In genomic region chr3:128167973-128168674, GRCh38 we compare ENCODE assay signal across 18 cellular contexts. TPM values are rescaled to one million over a fixed set of nuclear protein-coding genes. Genes with fewer than 3 reads are reported as not detected.
DNase-seq lines count a peak whose midpoint lies in the region; ATAC-seq, FAIRE-seq and TF ChIP-seq lines count a peak whose summit lies in the region.
"Had no signal": no experiment of that assay in that cellular context is flagged by ENCODE, and none has a peak within 500 bp of the region (broad histone marks: within the 10 kb centered on the region; RNA-seq: fewer than 3 reads in every experiment).

No MANE protein-coding gene starts in this region.

- peak overlapping the region; percentile 93 for H3K4me2 ChIP-seq in HepG2 (ENCODE audit: low read depth, low read length)

- H3K4me3 ChIP-seq in HepG2 (replicated peaks in 1 of 3; ENCODE audit: insufficient read depth in 1 of 3, low read depth in 2 of 3, low read length in 3 of 3), result peak overlapping the region; percentile 51 to 64 (median 55)
- H3K4me3 ChIP-seq: vagina had no signal

- POLR2A ChIA-PET in HepG2 (lab: Yijun Ruan, JAX), result interaction anchor here (0.8 to 7.1 kb wide), 14 partner anchors 8 to 193 kb away, joined by 3 to 104 read pairs (median 4); partner anchors contain the start of genes EEFSEC and RUVBL1

- H3K4me3 Mint-ChIP-seq in stimulated activated naive CD8-positive, alpha-beta T cell treated with anti-CD3 and anti-CD28 coated beads, Interleukin-15, amount 100 ng/mL, for 72 hours, result no peak overlapping the region
- no peak overlapping the region for H3K4me3 Mint-ChIP-seq in dendritic cell treated with granulocyte-macrophage colony-stimulating factor and Interleukin-4, amounts not matched to agents 40 ng/mL and 50 ng/mL, for 4 days

- TF ChIP-seq CTCF in HepG2 (CRISPR knock-in tag; IDR thresholded peaks at IDR 0.05), result peak; percentile 51

- peak overlapping the region; percentile 99 for H3K27ac ChIP-seq in HepG2 (ENCODE audit: extremely low read length, insufficient read depth, low read length)
- H3K27ac ChIP-seq: vagina had no signal

- peaks cover 79% of the 10 kb centered on the region for H3K4me1 ChIP-seq in HepG2 (ENCODE audit: insufficient read depth, low read length)
- H3K4me1 ChIP-seq: vagina had no signal

- peak in 1 of 2 experiments; percentile 94; a peak in 2 of 4 replicates for TF ChIP-seq POLR2A in HepG2 (IDR thresholded peaks at IDR 0.05; ENCODE audit: insufficient read depth in 1 of 2, low read depth in 2 of 2, low read length in 2 of 2)
- no peak for TF ChIP-seq POLR2A in H54 (IDR thresholded peaks at IDR 0.05; ENCODE audit: low read depth, low read length)

- FAIRE-seq in HepG2 (lab: Jason Lieb, UNC) (peak; percentile 100), H54 (lab: Jason Lieb, UNC) (no peak)

- peaks cover 0 to 4% of the 10 kb centered on the region in 2 experiments; a peak in 2 of 5 replicates for H3K36me3 ChIP-seq in HepG2 (replicated peaks in 1 of 2; ENCODE audit: control insufficient read depth in 1 of 2, insufficient read depth in 2 of 2, low read length in 2 of 2)
- H3K36me3 ChIP-seq: vagina had no signal

- no peak for DNase-seq in stimulated activated naive CD8-positive, alpha-beta T cell treated with anti-CD3 and anti-CD28 coated beads, Interleukin-15, amount 100 ng/mL, for 72 hours
- no peak for DNase-seq in stimulated activated naive CD8-positive, alpha-beta T cell treated with anti-CD3 and anti-CD28 coated beads, Interleukin-15, Interleukin-2, amounts not matched to agents 100 U/mL and 50 U/mL, for 24 hours
- DNase-seq in HepG2 (ENCODE audit: low spot score), result peak; percentile 99
- DNase-seq in iPS-NIHi11 (ENCODE audit: low spot score), result no peak
- DNase-seq in HuH-7.5 (ENCODE audit: low spot score), result no peak
- no peak for DNase-seq in H54 (ENCODE audit: insufficient read length, low spot score)
- DNase-seq: activated CD4-positive, alpha-beta T cell treated with anti-CD3 and anti-CD28 coated beads for 1 hour; activated T-cell treated with anti-CD3 and anti-CD28 coated beads, Interleukin-2, amount 50 U/mL, for 48 hours; DMS 273 treated with DMSO at 0.1 percent for 48 hours; effector CD8-positive, alpha-beta T cell; glutamatergic neuron; NCI-H1694 treated with DMSO at 0.1 percent for 48 hours; NCI-H748 treated with DMSO at 0.1 percent for 48 hours; stimulated activated CD4-positive, alpha-beta T cell treated with anti-CD3 and anti-CD28 coated beads, Interleukin-2, amount 100 ng/mL, for 24 hours; SW 1271 had no signal

- no peaks in the 10 kb centered on the region for H3K9me3 ChIP-seq in HepG2 (ENCODE audit: low read length)
- H3K9me3 ChIP-seq: vagina had no signal

- H3K27me3 Mint-ChIP-seq in stimulated activated naive CD8-positive, alpha-beta T cell treated with anti-CD3 and anti-CD28 coated beads, Interleukin-15, amount 100 ng/mL, for 72 hours, result no peaks in the 10 kb centered on the region
- H3K27me3 Mint-ChIP-seq in dendritic cell treated with granulocyte-macrophage colony-stimulating factor and Interleukin-4, amounts not matched to agents 40 ng/mL and 50 ng/mL, for 4 days, result no peaks in the 10 kb centered on the region

- H3K27me3 ChIP-seq in HepG2 (ENCODE audit: control insufficient read depth in 1 of 2, insufficient read depth in 2 of 2, low read length in 2 of 2), result no peaks in the 10 kb centered on the region
- H3K27me3 ChIP-seq: vagina had no signal

- H4K20me1 ChIP-seq in HepG2 (ENCODE audit: insufficient read depth, low read length), result no peaks in the 10 kb centered on the region

- H3K27ac Mint-ChIP-seq in stimulated activated naive CD8-positive, alpha-beta T cell treated with anti-CD3 and anti-CD28 coated beads, Interleukin-15, amount 100 ng/mL, for 72 hours, result peak overlapping the region; percentile 17 to 20
- H3K27ac Mint-ChIP-seq in dendritic cell treated with granulocyte-macrophage colony-stimulating factor and Interleukin-4, amounts not matched to agents 40 ng/mL and 50 ng/mL, for 4 days, result peak overlapping the region; percentile 40

- H3K4me1 Mint-ChIP-seq in stimulated activated naive CD8-positive, alpha-beta T cell treated with anti-CD3 and anti-CD28 coated beads, Interleukin-15, amount 100 ng/mL, for 72 hours, result peaks cover 31% of the 10 kb centered on the region
- peaks cover 37% of the 10 kb centered on the region for H3K4me1 Mint-ChIP-seq in dendritic cell treated with granulocyte-macrophage colony-stimulating factor and Interleukin-4, amounts not matched to agents 40 ng/mL and 50 ng/mL, for 4 days (ENCODE audit: low read depth)

- ATAC-seq in stimulated activated naive CD8-positive, alpha-beta T cell treated with anti-CD3 and anti-CD28 coated beads, Interleukin-15, amount 100 ng/mL, for 72 hours, result no peak
- no peak for ATAC-seq in stimulated activated naive CD8-positive, alpha-beta T cell treated with anti-CD3 and anti-CD28 coated beads, Interleukin-15, Interleukin-2, amounts not matched to agents 100 U/mL and 50 U/mL, for 24 hours
- peak; percentile 94 for ATAC-seq in HepG2
- ATAC-seq in HG02623 (IDR thresholded peaks at IDR 0.05; ENCODE audit: unreplicated experiment), result no peak

- H2AFZ ChIP-seq in HepG2 (ENCODE audit: low read length), result no peak overlapping the region

- CTCF ChIA-PET in HepG2 (lab: Yijun Ruan, JAX; ENCODE audit: low intra/inter-chr PET ratio, low total read pairs), result no interaction called here

- intact Hi-C loops in dendritic cell treated with granulocyte-macrophage colony-stimulating factor and Interleukin-4, amounts not matched to agents 40 ng/mL and 50 ng/mL, for 4 days (cut with micrococcal nuclease), result no loop called here
- intact Hi-C loops in HepG2 (cut with micrococcal nuclease; ENCODE audit: unreplicated experiment), result loop anchor here (1.0 kb wide), 1 partner anchor 15 kb away; the partner anchor contains the start of gene EEFSEC

- peaks cover 62% of the 10 kb centered on the region for H3K79me2 ChIP-seq in HepG2 (ENCODE audit: insufficient read depth, low read length)

- peak; percentile 52; the same call in 1 of the 2 replicates for TF ChIP-seq RAD21 in HepG2 (CRISPR knock-in tag; IDR thresholded peaks at IDR 0.05)

- H3K9ac ChIP-seq in HepG2 (ENCODE audit: insufficient read depth, low read depth, low read length), result peak overlapping the region; percentile 85

- 0% methylated on average over 5 of the region's 5 CpGs for WGBS in HepG2 (ENCODE audit: low lambda C conversion rate)

- in situ Hi-C loops in HepG2 (cut with HindIII; ENCODE audit: extremely low pct_ligation_motif_present, low pct_unique_long_range_greater_than_20kb), result no loop called here

- TF ChIP-seq EP300 in HepG2 (IDR thresholded peaks at IDR 0.05; ENCODE audit: low read depth in 2 of 2, low read length in 2 of 2) (peak; percentile 76 to 87; a peak in 3 of 4 replicates), HepG2 (CRISPR knock-in tag; IDR thresholded peaks at IDR 0.05; ENCODE audit: borderline replicate concordance) (peak; percentile 92)

- peaks cover 34% of the 10 kb centered on the region for H3K36me3 Mint-ChIP-seq in dendritic cell treated with granulocyte-macrophage colony-stimulating factor and Interleukin-4, amounts not matched to agents 40 ng/mL and 50 ng/mL, for 4 days (ENCODE audit: low read depth)

- no peaks in the 10 kb centered on the region for H3K9me3 Mint-ChIP-seq in stimulated activated naive CD8-positive, alpha-beta T cell treated with anti-CD3 and anti-CD28 coated beads, Interleukin-15, amount 100 ng/mL, for 72 hours
- H3K9me3 Mint-ChIP-seq in dendritic cell treated with granulocyte-macrophage colony-stimulating factor and Interleukin-4, amounts not matched to agents 40 ng/mL and 50 ng/mL, for 4 days, result no peaks in the 10 kb centered on the region

- BruUV-seq in HepG2 (replicated peaks; lab: Mats Ljungman, UMichigan), result no TSS peak

RNA-seq across cellular contexts. Expression of gene EEFSEC, which starts 14.8 kb away (rescaled TPM):
- 6.4 and 7.9 TPM in 2 replicates for total RNA-seq in HepG2 (2016; rRNA removed; fragmentation: Illumina TruSeq; extraction: Trizol)
- 5.1 and 5.6 TPM in 2 replicates for total RNA-seq in HepG2 (2016; cell fraction: cytosol; rRNA removed; fragmentation: Illumina TruSeq; extraction: Trizol; ENCODE audit: low read depth)
- total RNA-seq in HepG2 (2016; cell fraction: insoluble cytoplasmic fraction; rRNA removed; fragmentation: Illumina TruSeq; extraction: Trizol), result 5.8 and 6.7 TPM in 2 replicates
- 5.6 and 6.3 TPM in 2 replicates for total RNA-seq in HepG2 (2016; cell fraction: membrane; rRNA removed; fragmentation: Illumina TruSeq; extraction: Trizol)
- 7.1 and 7.7 TPM in 2 replicates for total RNA-seq in HepG2 (2016; cell fraction: nucleus; rRNA removed; fragmentation: Illumina TruSeq; extraction: Trizol)
- 24.2 and 27.4 TPM in 2 replicates for polyA plus RNA-seq in HepG2 (2011; rRNA removed)
- polyA plus RNA-seq in HepG2 (2011; cell fraction: cytosol; rRNA removed), result 13.2 and 18.2 TPM in 2 replicates
- 26.2 and 26.5 TPM in 2 replicates for polyA plus RNA-seq in HepG2 (2011; cell fraction: nucleus; rRNA removed)
- 17.5 and 20.3 TPM in 2 replicates for polyA plus RNA-seq in HepG2 (2012)
- polyA plus RNA-seq in HepG2 (2016; cell fraction: cytosol; fragmentation: Illumina TruSeq; extraction: Trizol; ENCODE audit: low read depth), result 8.0 and 8.6 TPM in 2 replicates
- 17.4 and 20.8 TPM in 2 replicates for polyA plus RNA-seq in HepG2 (2016; cell fraction: insoluble cytoplasmic fraction; fragmentation: Illumina TruSeq; extraction: Trizol; ENCODE audit: low read depth)
- polyA plus RNA-seq in HepG2 (2016; cell fraction: membrane; fragmentation: Illumina TruSeq; extraction: Trizol; ENCODE audit: low read depth), result 10.3 and 10.7 TPM in 2 replicates
- 13.2 and 13.4 TPM in 2 replicates for polyA plus RNA-seq in HepG2 (2016; cell fraction: nucleus; fragmentation: Illumina TruSeq; extraction: Trizol; ENCODE audit: insufficient read depth, low read depth)
- polyA minus RNA-seq in HepG2 (2011; rRNA and poly(A)+ RNA removed; ENCODE audit: low replicate concordance), result 28.2 and 50.1 TPM in 2 replicates
- 15.1 and 16.0 TPM in 2 replicates for polyA minus RNA-seq in HepG2 (2011; cell fraction: cytosol; rRNA and poly(A)+ RNA removed)
- polyA minus RNA-seq in HepG2 (2011; cell fraction: nucleus; rRNA and poly(A)+ RNA removed), result 31.0 and 36.3 TPM in 2 replicates

RNA-seq across cellular contexts. Expression of gene RUVBL1, which starts 44.5 kb away (rescaled TPM):
- total RNA-seq in HepG2 (2016; rRNA removed; fragmentation: Illumina TruSeq; extraction: Trizol), result 86.3 and 120 TPM in 2 replicates
- 21.3 and 22.5 TPM in 2 replicates for total RNA-seq in HepG2 (2016; cell fraction: cytosol; rRNA removed; fragmentation: Illumina TruSeq; extraction: Trizol; ENCODE audit: low read depth)
- total RNA-seq in HepG2 (2016; cell fraction: insoluble cytoplasmic fraction; rRNA removed; fragmentation: Illumina TruSeq; extraction: Trizol), result 90.7 and 130 TPM in 2 replicates
- 28.2 and 30.2 TPM in 2 replicates for total RNA-seq in HepG2 (2016; cell fraction: membrane; rRNA removed; fragmentation: Illumina TruSeq; extraction: Trizol)
- 36.7 and 39.2 TPM in 2 replicates for total RNA-seq in HepG2 (2016; cell fraction: nucleus; rRNA removed; fragmentation: Illumina TruSeq; extraction: Trizol)
- polyA plus RNA-seq in HepG2 (2011; rRNA removed), result 29.7 and 32.7 TPM in 2 replicates
- polyA plus RNA-seq in HepG2 (2011; cell fraction: cytosol; rRNA removed), result 38.1 and 39.4 TPM in 2 replicates
- 13.5 and 14.5 TPM in 2 replicates for polyA plus RNA-seq in HepG2 (2011; cell fraction: nucleus; rRNA removed)
- polyA plus RNA-seq in HepG2 (2012), result 33.6 and 40.3 TPM in 2 replicates
- polyA plus RNA-seq in HepG2 (2016; cell fraction: cytosol; fragmentation: Illumina TruSeq; extraction: Trizol; ENCODE audit: low read depth), result 11.3 and 12.3 TPM in 2 replicates
- polyA plus RNA-seq in HepG2 (2016; cell fraction: insoluble cytoplasmic fraction; fragmentation: Illumina TruSeq; extraction: Trizol; ENCODE audit: low read depth), result 101 and 104 TPM in 2 replicates
- 16.7 and 17.6 TPM in 2 replicates for polyA plus RNA-seq in HepG2 (2016; cell fraction: membrane; fragmentation: Illumina TruSeq; extraction: Trizol; ENCODE audit: low read depth)
- polyA plus RNA-seq in HepG2 (2016; cell fraction: nucleus; fragmentation: Illumina TruSeq; extraction: Trizol; ENCODE audit: insufficient read depth, low read depth), result 38.5 and 40.8 TPM in 2 replicates
- 48.8 and 126 TPM in 2 replicates for polyA minus RNA-seq in HepG2 (2011; rRNA and poly(A)+ RNA removed; ENCODE audit: low replicate concordance)
- polyA minus RNA-seq in HepG2 (2011; cell fraction: cytosol; rRNA and poly(A)+ RNA removed), result 20.6 and 22.9 TPM in 2 replicates
- 24.2 and 25.6 TPM in 2 replicates for polyA minus RNA-seq in HepG2 (2011; cell fraction: nucleus; rRNA and poly(A)+ RNA removed)
